Comparison of ENCODE assay signal across 19 cellular contexts in genomic region chr11:68767672-68768071, GRCh38. TPM values are rescaled to one million over a fixed set of nuclear protein-coding genes. Genes with fewer than 3 reads are reported as not detected.
DNase-seq lines count a peak whose midpoint lies in the region; ATAC-seq and TF ChIP-seq lines count a peak whose summit lies in the region.
"Had no signal": no experiment of that assay in that cellular context is flagged by ENCODE, and none has a peak within 500 bp of the region (broad histone marks: within the 10 kb centered on the region; RNA-seq: fewer than 3 reads in every experiment).

No MANE protein-coding gene starts in this region.

- H3K4me1 Mint-ChIP-seq in CD14-positive monocyte = peaks cover 3% of the 10 kb centered on the region
- H3K4me1 Mint-ChIP-seq: B cell; CD8-positive, alpha-beta memory T cell had no signal

- H3K4me2 ChIP-seq in trophoblast cell (ENCODE audit: low read length) = no peak overlapping the region
- H3K4me2 ChIP-seq: BLaER1 had no signal

- no peak overlapping the region for H4K91ac ChIP-seq in trophoblast cell (ENCODE audit: low read depth, low read length)

- ATAC-seq in HG03565 (IDR thresholded peaks at IDR 0.05; ENCODE audit: unreplicated experiment) = no peak
- ATAC-seq: HCT116 had no signal

- H3K9me3 Mint-ChIP-seq in CD14-positive monocyte = no peaks in the 10 kb centered on the region
- H3K9me3 Mint-ChIP-seq: CD4-positive, alpha-beta T cell; CD8-positive, alpha-beta memory T cell; H9 had no signal

- H3K36me3 ChIP-seq in trophoblast cell (ENCODE audit: control insufficient read depth in 1 of 2, insufficient read depth in 2 of 2, low read length in 2 of 2) (no peaks in the 10 kb centered on the region), testis (ENCODE audit: low read depth, missing control alignments) (no peaks in the 10 kb centered on the region)

- H3K27me3 ChIP-seq in trophoblast cell (ENCODE audit: insufficient read depth, low read length) = no peaks in the 10 kb centered on the region
- no peaks in the 10 kb centered on the region for H3K27me3 ChIP-seq in testis
- H3K27me3 ChIP-seq: BLaER1 had no signal

- H3K4me3 Mint-ChIP-seq in CD14-positive monocyte = no peak overlapping the region
- H3K4me3 Mint-ChIP-seq: B cell; CD4-positive, alpha-beta T cell; CD8-positive, alpha-beta memory T cell; H9 had no signal

- no peak overlapping the region for H2BK5ac ChIP-seq in trophoblast cell (ENCODE audit: low read depth, low read length, poor library complexity)

- no peak overlapping the region for H2AFZ ChIP-seq in trophoblast cell (ENCODE audit: insufficient read depth, low read length, poor library complexity)
- H2AFZ ChIP-seq: GM23248 had no signal

- no peak overlapping the region for H3K14ac ChIP-seq in trophoblast cell (ENCODE audit: low read length)

- DNase-seq in CD14-positive monocyte (ENCODE audit: low spot score) (no peak), dermis blood vessel endothelial cell (peak; percentile 10), trophoblast cell (peak; percentile 66 to 76), testis (peak; percentile 54), medulla oblongata (ENCODE audit: extremely low spot score) (no peak), iPS-NIHi7 (ENCODE audit: extremely low spot score) (no peak)
- DNase-seq: CD4-positive, alpha-beta T cell; CD8-positive, alpha-beta memory T cell; DMS53; DMS79 treated with DMSO at 0.1 percent for 48 hours; GF-D8; GM23248; H9 had no signal

- no peak overlapping the region for H4K12ac ChIP-seq in trophoblast cell (ENCODE audit: low read depth, low read length)

- no peaks in the 10 kb centered on the region for H3K27me3 Mint-ChIP-seq in CD14-positive monocyte (ENCODE audit: low read depth in 3 of 3)
- H3K27me3 Mint-ChIP-seq: B cell; CD4-positive, alpha-beta T cell; CD8-positive, alpha-beta memory T cell had no signal

- H3K27ac ChIP-seq in trophoblast cell (ENCODE audit: low read depth, low read length) (no peak overlapping the region), testis (no peak overlapping the region)
- H3K27ac ChIP-seq: 22Rv1, BLaER1, C4-2B, GM23248 had no signal

- no peak overlapping the region for H3K18ac ChIP-seq in trophoblast cell (ENCODE audit: low read length)

- no peak overlapping the region for H3K4me3 ChIP-seq in trophoblast cell (ENCODE audit: low read depth, low read length)
- peak overlapping the region; percentile 1 to 6 for H3K4me3 ChIP-seq in testis
- H3K4me3 ChIP-seq: BLaER1, GM23248 had no signal

- intact Hi-C loops in CD14-positive monocyte (cut with micrococcal nuclease) (no loop called here), testis (cut with DNase I; ENCODE audit: low total_unique reads) (no loop called here)

- H2BK12ac ChIP-seq in trophoblast cell (ENCODE audit: low read length) = no peak overlapping the region

- no peak overlapping the region for H3K4ac ChIP-seq in trophoblast cell (ENCODE audit: low read depth, low read length)

- H3K79me2 ChIP-seq in trophoblast cell (ENCODE audit: control insufficient read depth, insufficient read depth, low read length, poor library complexity) = no peaks in the 10 kb centered on the region

- peak overlapping the region; percentile 5 to 85 (median 61) for H3K27ac Mint-ChIP-seq in CD14-positive monocyte
- H3K27ac Mint-ChIP-seq: B cell; CD4-positive, alpha-beta T cell had no signal

- no peak overlapping the region for H4K8ac ChIP-seq in trophoblast cell (ENCODE audit: low read depth, low read length)

- H2BK120ac ChIP-seq in trophoblast cell (ENCODE audit: insufficient read depth, low read length, poor library complexity) = no peak overlapping the region

- peaks cover 76 to 94% of the 10 kb centered on the region in 2 donors for H3K36me3 Mint-ChIP-seq in CD14-positive monocyte

- H3K9ac ChIP-seq in trophoblast cell (ENCODE audit: low read length) = no peak overlapping the region
- H3K9ac ChIP-seq: BLaER1, GM23248 had no signal

- no peaks in the 10 kb centered on the region for H3K79me1 ChIP-seq in trophoblast cell (ENCODE audit: low read length)

- H3K4me1 ChIP-seq in trophoblast cell (ENCODE audit: control insufficient read depth in 1 of 2, insufficient read depth in 2 of 2, low read length in 2 of 2) (peaks cover 4 to 12% of the 10 kb centered on the region in 2 experiments), testis (no peaks in the 10 kb centered on the region)

- no peak for TF ChIP-seq POLR2A in testis (IDR thresholded peaks at IDR 0.05)

- TF ChIP-seq CTCF in CD14-positive monocyte (IDR thresholded peaks at IDR 0.05) = no peak
- no peak for TF ChIP-seq CTCF in testis (IDR thresholded peaks at IDR 0.05)

- no peak overlapping the region for H2AK5ac ChIP-seq in trophoblast cell (ENCODE audit: low read length)

- H3K9me3 ChIP-seq in trophoblast cell (ENCODE audit: insufficient read depth, low read depth, low read length) = no peaks in the 10 kb centered on the region
- H3K9me3 ChIP-seq in testis = no peaks in the 10 kb centered on the region
- H3K9me3 ChIP-seq: BLaER1 had no signal

- WGBS in trophoblast cell (ENCODE audit: extremely low coverage, insufficient coverage, insufficient read length) = no CpG with 5 or more reads among the region's 11 CpGs
- WGBS in testis, 2 donors = 68 to 78% methylated on average over 11 of the region's 11 CpGs

- H3K23ac ChIP-seq in trophoblast cell (ENCODE audit: low read length) = no peak overlapping the region

RNA-seq across cellular contexts. Expression of gene TESMIN, which starts 16.4 kb away (rescaled TPM):
- polyA plus RNA-seq in CD14-positive monocyte = 1 to 10 TPM; 1.9 to 2.5 TPM
- 2.4 and 6.0 TPM in 2 replicates for total RNA-seq in dermis blood vessel endothelial cell
- polyA plus RNA-seq in trophoblast cell (2013) = 3.2 and 3.9 TPM in 2 replicates
- 10 to 100 TPM; 60.4 to 72.2 TPM for total RNA-seq in testis
- 127 TPM for polyA plus RNA-seq in testis (ENCODE audit: insufficient read depth, low read depth, low replicate concordance)
- total RNA-seq: GM23248 had no signal

Comparison
In these comparisons a context has a peak if more than half of its experiments do, and no peak if none do; other contexts are left out.
1. DNase-seq: peak in dermis blood vessel endothelial cell (single experiment), trophoblast cell (2 of 2) and testis (single experiment); none in CD14-positive monocyte (single experiment), medulla oblongata (single experiment) and iPS-NIHi7 (single experiment).